In genomic region chr3:179021119-179021903, GRCh38 we compare ENCODE assay signal across 18 cellular contexts. TPM values are rescaled to one million over a fixed set of nuclear protein-coding genes. Genes with fewer than 3 reads are reported as not detected.
A peak's percentile ranks its signal among the peaks of the same experiment; 100 is the strongest.
DNase-seq lines count a peak whose midpoint lies in the region; ATAC-seq and TF ChIP-seq lines count a peak whose summit lies in the region.
"Had no signal": no experiment of that assay in that cellular context is flagged by ENCODE, and none has a peak within 500 bp of the region (broad histone marks: within the 10 kb centered on the region; RNA-seq: fewer than 3 reads in every experiment).

No MANE protein-coding gene starts in this region.

- H3K4me1 Mint-ChIP-seq in activated naive CD8-positive, alpha-beta T cell treated with anti-CD3 and anti-CD28 coated beads, Interleukin-2, amount 10 ng/mL, durations not matched to agents 7 days and 5 days, result peaks cover 24% of the 10 kb centered on the region
- H3K4me1 Mint-ChIP-seq in activated naive CD8-positive, alpha-beta T cell treated with anti-CD3 and anti-CD28 coated beads for 36 hours, result peaks cover 26% of the 10 kb centered on the region
- no peaks in the 10 kb centered on the region for H3K4me1 Mint-ChIP-seq in GM23338
- H3K4me1 Mint-ChIP-seq: neural progenitor cell had no signal

- H4K20me1 ChIP-seq in MM.1S (ENCODE audit: insufficient read depth, low read length) (no peaks in the 10 kb centered on the region), GM23338 (replicated peaks; ENCODE audit: insufficient read depth) (no peaks in the 10 kb centered on the region)

- POLR2A ChIA-PET in activated naive CD8-positive, alpha-beta T cell treated with anti-CD3 and anti-CD28 coated beads, Interleukin-2, amount 10 ng/mL, durations not matched to agents 7 days and 5 days (lab: Charles Lee), result no interaction called here

- no peak for ATAC-seq in activated naive CD8-positive, alpha-beta T cell treated with anti-CD3 and anti-CD28 coated beads, Interleukin-2, amount 10 ng/mL, durations not matched to agents 7 days and 5 days (ENCODE audit: low read depth)
- ATAC-seq in GM23338, result no peak
- no peak for ATAC-seq in GM19397 (IDR thresholded peaks at IDR 0.05; ENCODE audit: unreplicated experiment)
- ATAC-seq: heart right ventricle had no signal

- H3K4me2 ChIP-seq in MM.1S (ENCODE audit: low read depth, low read length), result peak overlapping the region; percentile 1; the same call in 1 of the 2 replicates
- peak overlapping the region; percentile 22 for H3K4me2 ChIP-seq in skeletal muscle satellite cell (ENCODE audit: low read length)
- H3K4me2 ChIP-seq in GM23338, result no peak overlapping the region
- H3K4me2 ChIP-seq: neural progenitor cell had no signal

- H3K4me3 ChIP-seq in MM.1S (ENCODE audit: low read length), result no peak overlapping the region
- no peak overlapping the region for H3K4me3 ChIP-seq in brain microvascular endothelial cell (ENCODE audit: low read depth, low read length)
- H3K4me3 ChIP-seq in skeletal muscle satellite cell (ENCODE audit: low read length), result no peak overlapping the region
- H3K4me3 ChIP-seq in GM23338, result no peak overlapping the region
- H3K4me3 ChIP-seq: esophagus muscularis mucosa, heart right ventricle, neural progenitor cell, suprapubic skin had no signal

- peaks cover 11% of the 10 kb centered on the region for H3K36me3 Mint-ChIP-seq in activated naive CD8-positive, alpha-beta T cell treated with anti-CD3 and anti-CD28 coated beads, Interleukin-2, amount 10 ng/mL, durations not matched to agents 7 days and 5 days
- peaks cover 3% of the 10 kb centered on the region for H3K36me3 Mint-ChIP-seq in activated naive CD8-positive, alpha-beta T cell treated with anti-CD3 and anti-CD28 coated beads for 36 hours
- no peaks in the 10 kb centered on the region for H3K36me3 Mint-ChIP-seq in GM23338 (ENCODE audit: low read depth)
- H3K36me3 Mint-ChIP-seq: neural progenitor cell had no signal

- DNase-seq in activated naive CD8-positive, alpha-beta T cell treated with anti-CD3 and anti-CD28 coated beads, Interleukin-2, amount 10 ng/mL, durations not matched to agents 7 days and 5 days, result no peak
- no peak for DNase-seq in activated naive CD8-positive, alpha-beta T cell treated with anti-CD3 and anti-CD28 coated beads for 36 hours
- no peak for DNase-seq in MM.1S
- DNase-seq in brain microvascular endothelial cell, result no peak
- no peak for DNase-seq in GM23338 (ENCODE audit: low spot score)
- DNase-seq in Kasumi-1 (lab: John Stamatoyannopoulos, UW), result no peak
- DNase-seq: GF-D8, H7, heart right ventricle, NCI-H2029 treated with DMSO at 0.1 percent for 48 hours, NCI-H510A, T1000 had no signal

- H2AFZ ChIP-seq in MM.1S (ENCODE audit: low read length) (no peak overlapping the region), GM23338 (no peak overlapping the region)
- H2AFZ ChIP-seq: neural progenitor cell had no signal

- H3K36me3 ChIP-seq in MM.1S (replicated peaks; ENCODE audit: insufficient read depth, low read length), result no peaks in the 10 kb centered on the region
- H3K36me3 ChIP-seq in brain microvascular endothelial cell (replicated peaks), result peaks cover 16% of the 10 kb centered on the region
- H3K36me3 ChIP-seq in skeletal muscle satellite cell (ENCODE audit: insufficient read depth, low read length), result peaks cover 18% of the 10 kb centered on the region
- H3K36me3 ChIP-seq in GM23338 (ENCODE audit: insufficient read depth), result no peaks in the 10 kb centered on the region
- H3K36me3 ChIP-seq: neural progenitor cell had no signal

- H3K79me2 ChIP-seq in MM.1S (ENCODE audit: low read length) (no peaks in the 10 kb centered on the region), GM23338 (replicated peaks; ENCODE audit: insufficient read depth) (no peaks in the 10 kb centered on the region)

- H3K27ac Mint-ChIP-seq in activated naive CD8-positive, alpha-beta T cell treated with anti-CD3 and anti-CD28 coated beads, Interleukin-2, amount 10 ng/mL, durations not matched to agents 7 days and 5 days, result no peak overlapping the region
- no peak overlapping the region for H3K27ac Mint-ChIP-seq in activated naive CD8-positive, alpha-beta T cell treated with anti-CD3 and anti-CD28 coated beads for 36 hours
- H3K27ac Mint-ChIP-seq in GM23338, result no peak overlapping the region

- in situ Hi-C loops in brain microvascular endothelial cell (cut with HindIII; ENCODE audit: low pct_ligation_motif_present, low sequenced_read_pairs), result loop anchor here (25.0 kb wide), 1 partner anchor 291 kb away; the partner anchor contains the start of gene ZNF639

- no peaks in the 10 kb centered on the region for H3K9me3 Mint-ChIP-seq in activated naive CD8-positive, alpha-beta T cell treated with anti-CD3 and anti-CD28 coated beads, Interleukin-2, amount 10 ng/mL, durations not matched to agents 7 days and 5 days
- no peaks in the 10 kb centered on the region for H3K9me3 Mint-ChIP-seq in activated naive CD8-positive, alpha-beta T cell treated with anti-CD3 and anti-CD28 coated beads for 36 hours
- H3K9me3 Mint-ChIP-seq in GM23338, result no peaks in the 10 kb centered on the region
- H3K9me3 Mint-ChIP-seq: brain, neural progenitor cell had no signal

- H3K4me1 ChIP-seq in MM.1S (ENCODE audit: low read length), result peaks cover 13% of the 10 kb centered on the region
- peaks cover 5% of the 10 kb centered on the region for H3K4me1 ChIP-seq in skeletal muscle satellite cell (ENCODE audit: control insufficient read depth, insufficient read depth, low read length)
- no peaks in the 10 kb centered on the region for H3K4me1 ChIP-seq in GM23338 (ENCODE audit: insufficient read depth)
- H3K4me1 ChIP-seq: neural progenitor cell, suprapubic skin had no signal

- H3K9ac ChIP-seq in MM.1S (ENCODE audit: low read length) (no peak overlapping the region), skeletal muscle satellite cell (ENCODE audit: low read depth, low read length) (no peak overlapping the region)
- H3K9ac ChIP-seq: neural progenitor cell had no signal

- peaks cover 3% of the 10 kb centered on the region; the same call in 1 of the 2 replicates for H3F3A ChIP-seq in MM.1S (ENCODE audit: insufficient read depth, low read length)
- H3F3A ChIP-seq in GM23338 (replicated peaks; ENCODE audit: low read depth), result no peaks in the 10 kb centered on the region

- H3K27me3 Mint-ChIP-seq in activated naive CD8-positive, alpha-beta T cell treated with anti-CD3 and anti-CD28 coated beads, Interleukin-2, amount 10 ng/mL, durations not matched to agents 7 days and 5 days, result no peaks in the 10 kb centered on the region
- no peaks in the 10 kb centered on the region for H3K27me3 Mint-ChIP-seq in activated naive CD8-positive, alpha-beta T cell treated with anti-CD3 and anti-CD28 coated beads for 36 hours
- peaks cover 1% of the 10 kb centered on the region for H3K27me3 Mint-ChIP-seq in GM23338 (ENCODE audit: insufficient read depth, low read depth, poor library complexity)
- H3K27me3 Mint-ChIP-seq: brain had no signal

- peak overlapping the region; percentile 23 for H3K4me3 Mint-ChIP-seq in activated naive CD8-positive, alpha-beta T cell treated with anti-CD3 and anti-CD28 coated beads, Interleukin-2, amount 10 ng/mL, durations not matched to agents 7 days and 5 days
- H3K4me3 Mint-ChIP-seq in activated naive CD8-positive, alpha-beta T cell treated with anti-CD3 and anti-CD28 coated beads for 36 hours, result no peak overlapping the region
- no peak overlapping the region for H3K4me3 Mint-ChIP-seq in GM23338
- H3K4me3 Mint-ChIP-seq: brain, neural progenitor cell had no signal

- H3K9me2 ChIP-seq in MM.1S (replicated peaks; ENCODE audit: insufficient read depth, low read length), result no peaks in the 10 kb centered on the region
- no peaks in the 10 kb centered on the region for H3K9me2 ChIP-seq in GM23338 (ENCODE audit: insufficient read depth)

- no peak overlapping the region for H3K27ac ChIP-seq in MM.1S (ENCODE audit: low read length)
- peak overlapping the region; percentile 20 for H3K27ac ChIP-seq in brain microvascular endothelial cell
- no peak overlapping the region for H3K27ac ChIP-seq in GM23338 (ENCODE audit: low read depth)
- H3K27ac ChIP-seq: neural progenitor cell, suprapubic skin had no signal

- H3K9me3 ChIP-seq in MM.1S (replicated peaks; ENCODE audit: insufficient read depth, low read length) (no peaks in the 10 kb centered on the region), skeletal muscle satellite cell (replicated peaks; ENCODE audit: low read length) (no peaks in the 10 kb centered on the region)
- H3K9me3 ChIP-seq: esophagus muscularis mucosa, heart right ventricle, suprapubic skin had no signal

- TF ChIP-seq CTCF in MM.1S (IDR thresholded peaks at IDR 0.05; ENCODE audit: low read length) (no peak), brain microvascular endothelial cell (IDR thresholded peaks at IDR 0.05; ENCODE audit: low read depth, low read length, missing control alignments) (no peak), GM23338 (conservative IDR thresholded peaks at IDR 0.05; ENCODE audit: low read depth in 2 of 2) (no peak)

- H3K27me3 ChIP-seq in MM.1S (replicated peaks; ENCODE audit: insufficient read depth, low read length) (no peaks in the 10 kb centered on the region), brain microvascular endothelial cell (replicated peaks) (no peaks in the 10 kb centered on the region), skeletal muscle satellite cell (ENCODE audit: control insufficient read depth, insufficient read depth, low read length) (no peaks in the 10 kb centered on the region), GM23338 (ENCODE audit: insufficient read depth) (no peaks in the 10 kb centered on the region)
- H3K27me3 ChIP-seq: esophagus muscularis mucosa, heart right ventricle, neural progenitor cell, suprapubic skin had no signal

TF ChIP-seq in GM23338, 12 proteins besides CTCF, POLR2A, EP300 and RAD21:
- TF ChIP-seq EZH2 (IDR thresholded peaks at IDR 0.05; ENCODE audit: low read depth, unreplicated experiment) (no peak), POLR2AphosphoS5 (IDR thresholded peaks at IDR 0.05; ENCODE audit: low read depth) (no peak)

RNA-seq across cellular contexts. Expression of gene ZMAT3, which starts 50.3 kb away (rescaled TPM):
- total RNA-seq in activated naive CD8-positive, alpha-beta T cell treated with anti-CD3 and anti-CD28 coated beads, Interleukin-2, amount 10 ng/mL, durations not matched to agents 7 days and 5 days, result 10 to 100 TPM; 21.1 to 21.9 TPM
- 10 to 100 TPM; 10.6 to 10.7 TPM for total RNA-seq in activated naive CD8-positive, alpha-beta T cell treated with anti-CD3 and anti-CD28 coated beads for 36 hours
- 13.8 and 20.5 TPM in 2 replicates for total RNA-seq in skeletal muscle satellite cell (2012; rRNA removed)
- total RNA-seq in GM23338 (2014; rRNA removed; shearing (Covaris generic)), result 16.3 and 17.3 TPM in 2 replicates
- polyA plus RNA-seq in GM23338 (2016; fragmentation: Nextera tagmentation; extraction: Ambion mirVana), result 10.0 and 10.6 TPM in 2 replicates
